Comparison of ENCODE assay signal across 1 cellular context in genomic region chr3:117252208-117252607, GRCh38.
TF ChIP-seq lines count a peak whose summit lies in the region.

No MANE protein-coding gene starts in this region.

TF ChIP-seq in SK-N-SH treated with all-trans-retinoic acid at 6 μM for 48 hours, 23 proteins besides CTCF, POLR2A, EP300 and RAD21 (continued from another document):
- TF ChIP-seq PATZ1 (CRISPR knock-in tag; IDR thresholded peaks at IDR 0.05; ENCODE audit: borderline replicate concordance): no peak
- no peak for TF ChIP-seq SNAI2 (CRISPR knock-in tag; IDR thresholded peaks at IDR 0.05)
